23 cellular contexts compared by ENCODE assay signal in genomic region chr14:68518180-68518579, GRCh38.
A peak's percentile ranks its signal among the peaks of the same experiment; 100 is the strongest.
DNase-seq lines count a peak whose midpoint lies in the region; ATAC-seq, FAIRE-seq and TF ChIP-seq lines count a peak whose summit lies in the region.
"Had no signal": no experiment of that assay in that cellular context is flagged by ENCODE, and none has a peak within 500 bp of the region (broad histone marks: within the 10 kb centered on the region; RNA-seq: fewer than 3 reads in every experiment).

No MANE protein-coding gene starts in this region.

- no peak for TF ChIP-seq RAD21 in H1 (IDR thresholded peaks at IDR 0.05 in 1 of 2, conservative IDR thresholded peaks at IDR 0.05 in 1 of 2; ENCODE audit: low read depth in 2 of 2, low read length in 2 of 2)

- no peak for TF ChIP-seq EP300 in H1 (IDR thresholded peaks at IDR 0.05; ENCODE audit: borderline replicate concordance in 1 of 2, low read depth in 2 of 2, low read length in 2 of 2)

- no peak overlapping the region for H2BK120ac ChIP-seq in H1 (replicated peaks; ENCODE audit: low read depth, low read length)

- DNase-seq in RWPE1 (ENCODE audit: low spot score): no peak
- DNase-seq in H1 (ENCODE audit: low read depth in 1 of 2, low spot score in 2 of 2): no peak
- no peak for DNase-seq in mesothelial cell of epicardium (ENCODE audit: low spot score in 2 of 2, unreplicated experiment in 2 of 2)
- no peak for DNase-seq in endothelial cell (ENCODE audit: low spot score)
- DNase-seq in NCI-H2029 treated with DMSO at 0.1 percent for 48 hours (lab: John Stamatoyannopoulos, UW): no peak
- no peak for DNase-seq in putamen (ENCODE audit: low spot score)
- DNase-seq: immature natural killer cell, MG63, NCI-H1436 treated with DMSO at 0.1 percent for 48 hours, SHP77 treated with DMSO at 0.1 percent for 48 hours, substantia nigra, T-cell had no signal

- H3K9ac ChIP-seq in H1 (replicated peaks in 1 of 4; ENCODE audit: extremely low read depth in 1 of 4, low read depth in 3 of 4, low read length in 3 of 4) (no peak overlapping the region), skeletal muscle tissue (ENCODE audit: low read depth in 1 of 3, low read length in 3 of 3) (no peak overlapping the region)

- H3K9me3 ChIP-seq in H1 (ENCODE audit: insufficient read depth in 2 of 2, low read depth in 1 of 2, low read length in 1 of 2): no peaks in the 10 kb centered on the region; a peak in 1 of 4 replicates
- no peaks in the 10 kb centered on the region for H3K9me3 ChIP-seq in skeletal muscle tissue (ENCODE audit: control insufficient read depth in 3 of 3, low read length in 3 of 3)
- H3K9me3 ChIP-seq: MG63 had no signal

- H2AFZ ChIP-seq in H1 (ENCODE audit: low read length): no peak overlapping the region

- H3K23ac ChIP-seq in H1 (ENCODE audit: insufficient read length): no peak overlapping the region

- H3K9me3 Mint-ChIP-seq in mesothelial cell of epicardium (no peaks in the 10 kb centered on the region), endothelial cell (ENCODE audit: unreplicated experiment) (no peaks in the 10 kb centered on the region)
- H3K9me3 Mint-ChIP-seq: activated naive CD4-positive, alpha-beta T cell treated with anti-CD3 and anti-CD28 coated beads, Interleukin-2, amount 50 U/mL, for 72 hours; activated T-helper 1 cell treated with anti-CD3 and anti-CD28 coated beads, Interleukin-12 subunit alpha, Interleukin-12 subunit beta, Interleukin-2, Interleukin-4 antibody, amounts not matched to agents 30 ng/mL and 10 ng/mL and 1 ng/mL, durations not matched to agents 14 hours and 24 hours and 36 hours; IgD-negative memory B cell; immature natural killer cell; T-cell had no signal

- no peaks in the 10 kb centered on the region for H3K27me3 ChIP-seq in H1 (replicated peaks in 1 of 4; ENCODE audit: control insufficient read depth in 3 of 4, extremely low read depth in 1 of 4, insufficient read depth in 3 of 4, low read length in 3 of 4)
- no peaks in the 10 kb centered on the region for H3K27me3 ChIP-seq in skeletal muscle tissue (ENCODE audit: control insufficient read depth in 3 of 3, insufficient read depth in 3 of 3, low read length in 3 of 3)
- H3K27me3 ChIP-seq: MG63 had no signal

- H3K4me3 ChIP-seq in H1 (ENCODE audit: extremely low read depth in 1 of 4, insufficient read depth in 2 of 4, low read depth in 3 of 4, low read length in 4 of 4) (no peak overlapping the region), skeletal muscle tissue (ENCODE audit: low read length in 3 of 3) (no peak overlapping the region)
- H3K4me3 ChIP-seq: lung, MG63 had no signal

- 93% methylated on average over 7 of the region's 8 CpGs; no CpG with 5 or more reads in 1 of the 2 experiments for WGBS in H1 (ENCODE audit: extremely low coverage in 1 of 2, insufficient coverage in 1 of 2, insufficient read length in 1 of 2, insufficient replicate concordance in 2 of 2, low coverage in 1 of 2, low lambda C conversion rate in 2 of 2, missing lambda C conversion rate in 1 of 2), 2 experiments

- no peaks in the 10 kb centered on the region for H4K20me1 ChIP-seq in H1 (replicated peaks in 1 of 2; ENCODE audit: control insufficient read depth in 1 of 2, insufficient read depth in 2 of 2, low read length in 2 of 2)

- H3K27ac ChIP-seq in RWPE1: peak overlapping the region; percentile 24; the same call in 1 of the 2 replicates
- no peak overlapping the region for H3K27ac ChIP-seq in H1 (ENCODE audit: low read depth, low read length)
- peak overlapping the region; percentile 57 for H3K27ac ChIP-seq in skeletal muscle tissue (ENCODE audit: low read depth, low read length)
- H3K27ac ChIP-seq: C4-2B had no signal

- H3K36me3 Mint-ChIP-seq in mesothelial cell of epicardium (no peaks in the 10 kb centered on the region), endothelial cell (ENCODE audit: low read depth, unreplicated experiment) (no peaks in the 10 kb centered on the region)
- H3K36me3 Mint-ChIP-seq: activated naive CD4-positive, alpha-beta T cell treated with anti-CD3 and anti-CD28 coated beads, Interleukin-2, amount 50 U/mL, for 72 hours; IgD-negative memory B cell; T-cell had no signal

- H4K5ac ChIP-seq in H1 (ENCODE audit: insufficient read length, low read depth, low read length): no peak overlapping the region

- H3K4ac ChIP-seq in H1 (replicated peaks; ENCODE audit: insufficient read length, low read depth, low read length): no peak overlapping the region

- H2AK5ac ChIP-seq in H1 (ENCODE audit: low read depth, low read length): no peak overlapping the region

- H3K4me2 ChIP-seq in H1 (ENCODE audit: insufficient read depth in 1 of 2, low read depth in 2 of 2, low read length in 2 of 2): no peak overlapping the region

- no peak overlapping the region for H2BK20ac ChIP-seq in H1 (ENCODE audit: low read length)

- TF ChIP-seq POLR2A in H1 (IDR thresholded peaks at IDR 0.05; ENCODE audit: control extremely low read depth in 1 of 2, low read depth in 2 of 2, low read length in 2 of 2): no peak

- no peak for ATAC-seq in HG02798 (IDR thresholded peaks at IDR 0.05; ENCODE audit: poor library complexity, unreplicated experiment)
- ATAC-seq: activated naive CD4-positive, alpha-beta T cell treated with anti-CD3 and anti-CD28 coated beads, Interleukin-2, amount 50 U/mL, for 72 hours had no signal

- no peak overlapping the region for H4K8ac ChIP-seq in H1 (ENCODE audit: extremely low read depth, insufficient read depth, low read length)

- H3K36me3 ChIP-seq in H1 (ENCODE audit: control insufficient read depth in 2 of 4, insufficient read depth in 4 of 4, low read length in 3 of 4) (no peaks in the 10 kb centered on the region), skeletal muscle tissue (ENCODE audit: control insufficient read depth in 3 of 3, insufficient read depth in 3 of 3, low read length in 3 of 3) (no peaks in the 10 kb centered on the region)
- H3K36me3 ChIP-seq: MG63 had no signal

- no peak overlapping the region for H3K56ac ChIP-seq in H1 (replicated peaks; ENCODE audit: insufficient read length, low read depth, low read length)

- H3K23me2 ChIP-seq in H1 (ENCODE audit: low read depth, low read length): no peaks in the 10 kb centered on the region

- CTCF ChIA-PET in RWPE1 (lab: Yijun Ruan, JAX) (interaction anchor here (0.6 kb wide), 2 partner anchors 74 to 1142 kb away, joined by 3 read pairs; no protein-coding TSS in a partner anchor), H1 (lab: Charles Lee; ENCODE audit: partially characterized antibody) (interaction anchor here (0.6 to 1.7 kb wide), 9 partner anchors 9 to 299 kb away, joined by 3 to 6 read pairs (median 3); no protein-coding TSS in a partner anchor)

- TF ChIP-seq CTCF in RWPE1 (conservative IDR thresholded peaks at IDR 0.05; ENCODE audit: low read depth) (no peak), H1 (IDR thresholded peaks at IDR 0.05; ENCODE audit: control extremely low read depth in 1 of 3, insufficient read depth in 1 of 3, low read depth in 1 of 3, low read length in 3 of 3) (no peak), mesothelial cell of epicardium (IDR thresholded peaks at IDR 0.05; ENCODE audit: unreplicated experiment) (no peak), endothelial cell (IDR thresholded peaks at IDR 0.05; ENCODE audit: unreplicated experiment) (no peak)

- no peak overlapping the region for H3K14ac ChIP-seq in H1 (ENCODE audit: insufficient read length)

- H3K18ac ChIP-seq in H1 (ENCODE audit: extremely low read depth, low read length): no peak overlapping the region

- no peaks in the 10 kb centered on the region for H3K79me1 ChIP-seq in H1 (ENCODE audit: low read depth, low read length)

- peak overlapping the region; percentile 66 for H3K27ac Mint-ChIP-seq in mesothelial cell of epicardium
- H3K27ac Mint-ChIP-seq in endothelial cell (ENCODE audit: unreplicated experiment): no peak overlapping the region
- H3K27ac Mint-ChIP-seq: activated naive CD4-positive, alpha-beta T cell treated with anti-CD3 and anti-CD28 coated beads, Interleukin-2, amount 50 U/mL, for 72 hours; activated T-helper 1 cell treated with anti-CD3 and anti-CD28 coated beads, Interleukin-12 subunit alpha, Interleukin-12 subunit beta, Interleukin-2, Interleukin-4 antibody, amounts not matched to agents 30 ng/mL and 10 ng/mL and 1 ng/mL, durations not matched to agents 14 hours and 24 hours and 36 hours; IgD-negative memory B cell; immature natural killer cell had no signal

- H3K79me2 ChIP-seq in H1 (ENCODE audit: control insufficient read depth in 1 of 2, insufficient read depth in 2 of 2, low read length in 2 of 2): no peaks in the 10 kb centered on the region

- H4K91ac ChIP-seq in H1 (replicated peaks; ENCODE audit: insufficient read length, low read length): peak overlapping the region; percentile 16

- H3K4me3 Mint-ChIP-seq in mesothelial cell of epicardium: no peak overlapping the region
- H3K4me3 Mint-ChIP-seq in endothelial cell (ENCODE audit: unreplicated experiment): no peak overlapping the region
- H3K4me3 Mint-ChIP-seq: activated T-helper 1 cell treated with anti-CD3 and anti-CD28 coated beads, Interleukin-12 subunit alpha, Interleukin-12 subunit beta, Interleukin-2, Interleukin-4 antibody, amounts not matched to agents 30 ng/mL and 10 ng/mL and 1 ng/mL, durations not matched to agents 14 hours and 24 hours and 36 hours; immature natural killer cell; T-cell had no signal

- POLR2A ChIA-PET in RWPE1 (lab: Yijun Ruan, JAX; ENCODE audit: low non-redundant PET) (no interaction called here), H1 (lab: Charles Lee; ENCODE audit: partially characterized antibody) (no interaction called here)

- FAIRE-seq in H1 (lab: Jason Lieb, UNC): no peak
- FAIRE-seq: astrocyte, colon, endometrium, TTC549 had no signal

- H3K4me1 Mint-ChIP-seq in mesothelial cell of epicardium (peaks cover 73% of the 10 kb centered on the region), endothelial cell (ENCODE audit: unreplicated experiment) (peaks cover 30% of the 10 kb centered on the region)

- H3K4me1 ChIP-seq in H1 (replicated peaks in 1 of 4; ENCODE audit: control insufficient read depth in 3 of 4, insufficient read depth in 4 of 4, low read length in 3 of 4) (peaks cover 1 to 10% (median 6%) of the 10 kb centered on the region in 4 experiments; a peak in 6 of 7 replicates), skeletal muscle tissue (ENCODE audit: control insufficient read depth in 3 of 3, insufficient read depth in 3 of 3, low read length in 3 of 3) (peaks cover 28 to 37% (median 31%) of the 10 kb centered on the region in 3 donors)

- no peak overlapping the region; the same call in 1 of the 2 replicates for H2BK5ac ChIP-seq in H1 (ENCODE audit: low read depth, low read length)

- H2BK15ac ChIP-seq in H1 (ENCODE audit: low read length): no peak overlapping the region

- H2BK12ac ChIP-seq in H1 (ENCODE audit: low read depth, low read length): no peak overlapping the region; the same call in 1 of the 2 replicates

- H3K27me3 Mint-ChIP-seq in mesothelial cell of epicardium (ENCODE audit: low read depth): no peaks in the 10 kb centered on the region
- H3K27me3 Mint-ChIP-seq in endothelial cell (ENCODE audit: unreplicated experiment): peaks cover under 1% of the 10 kb centered on the region
- H3K27me3 Mint-ChIP-seq: IgD-negative memory B cell, T-cell had no signal

TF ChIP-seq in H1, 55 proteins besides CTCF, POLR2A, EP300 and RAD21 (continues in another document):
- TF ChIP-seq CREB1 (IDR thresholded peaks at IDR 0.05) (no peak), TBP (IDR thresholded peaks at IDR 0.05; ENCODE audit: low read depth, low read length) (no peak), POLR2AphosphoS5 (IDR thresholded peaks at IDR 0.05; ENCODE audit: low read depth, low read length) (no peak), NRF1 (IDR thresholded peaks at IDR 0.05; ENCODE audit: low read depth, low read length) (no peak)
